ENCODE assay signal across 1 cellular context in the genomic region with DNA sequence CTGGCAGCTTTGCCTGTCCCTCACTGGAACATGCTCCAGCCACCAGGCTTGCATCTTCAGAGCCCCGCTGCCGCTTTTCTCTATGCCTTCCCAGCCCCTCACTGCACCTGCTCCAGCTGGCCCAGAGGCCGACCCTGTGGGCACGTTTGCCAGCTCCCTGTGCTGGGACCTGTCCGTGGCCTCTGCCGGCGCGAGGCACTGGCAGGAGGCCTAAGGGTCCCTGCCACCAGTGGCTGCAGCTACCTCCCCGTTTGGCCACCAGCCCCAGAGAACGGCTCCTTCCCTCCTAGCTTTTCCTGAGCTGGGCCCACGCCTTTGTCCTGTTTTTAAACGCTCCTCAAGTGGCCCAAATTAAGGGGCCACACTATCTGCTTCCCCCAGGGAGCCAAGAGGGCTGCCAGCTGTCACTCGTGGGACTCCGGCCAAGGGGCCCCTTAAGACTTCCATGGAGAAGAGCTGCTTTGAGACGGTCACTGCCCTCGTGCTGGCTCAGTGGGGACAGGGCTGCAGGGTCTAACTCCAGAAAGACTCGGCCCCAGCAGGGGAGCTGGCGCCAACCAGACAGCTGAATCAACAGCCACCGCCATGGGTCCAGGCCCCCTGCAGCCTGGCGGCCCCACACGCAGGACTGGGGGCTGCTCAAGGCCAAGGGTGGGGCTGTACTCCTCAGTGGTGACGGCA.
TF ChIP-seq lines count a peak whose summit lies in the region.

No MANE protein-coding gene starts in this region.

TF ChIP-seq in endothelial cell of umbilical vein, 7 proteins besides CTCF, POLR2A, EP300 and RAD21:
- TF ChIP-seq MAX (IDR thresholded peaks at IDR 0.05; ENCODE audit: insufficient read depth, insufficient read length) (no peak), MYC (IDR thresholded peaks at IDR 0.05; ENCODE audit: low read depth, low read length) (no peak), EZH2 (IDR thresholded peaks at IDR 0.05; ENCODE audit: borderline replicate concordance, low read depth, low read length, severe bottlenecking) (no peak), POLR2AphosphoS5 (IDR thresholded peaks at IDR 0.05; ENCODE audit: insufficient read depth, low read depth, low read length) (no peak), JUN (IDR thresholded peaks at IDR 0.05; ENCODE audit: borderline replicate concordance, insufficient read depth, insufficient read length, low read depth) (no peak), FOS (IDR thresholded peaks at IDR 0.05; ENCODE audit: borderline replicate concordance, insufficient read depth, low read length) (no peak), GATA2 (IDR thresholded peaks at IDR 0.05; ENCODE audit: insufficient read depth, insufficient read length, low read depth, low read length) (no peak)
